Comparison of ENCODE assay signal across 16 cellular contexts in genomic region chr3:128192131-128192530, GRCh38. TPM values are rescaled to one million over a fixed set of nuclear protein-coding genes. Genes with fewer than 3 reads are reported as not detected.
DNase-seq lines count a peak whose midpoint lies in the region; TF ChIP-seq lines count a peak whose summit lies in the region.
"Had no signal": no experiment of that assay in that cellular context is flagged by ENCODE, and none has a peak within 500 bp of the region (broad histone marks: within the 10 kb centered on the region; RNA-seq: fewer than 3 reads in every experiment).

No MANE protein-coding gene starts in this region.

- in situ Hi-C loops in brain microvascular endothelial cell (cut with HindIII; ENCODE audit: low pct_ligation_motif_present, low sequenced_read_pairs) = no loop called here

- H3K4me1 ChIP-seq in colonic mucosa = no peaks in the 10 kb centered on the region
- H3K4me1 ChIP-seq in esophagus muscularis mucosa = peaks cover 25 to 35% (median 31%) of the 10 kb centered on the region in 4 donors
- H3K4me1 ChIP-seq in stomach smooth muscle (ENCODE audit: control insufficient read depth, insufficient read depth, low read length) = peaks cover 53% of the 10 kb centered on the region
- H3K4me1 ChIP-seq: Caco-2 had no signal

- no peaks in the 10 kb centered on the region for H3K36me3 ChIP-seq in colonic mucosa
- no peaks in the 10 kb centered on the region for H3K36me3 ChIP-seq in esophagus muscularis mucosa
- H3K36me3 ChIP-seq in stomach smooth muscle (ENCODE audit: control insufficient read depth in 2 of 2, insufficient read depth in 2 of 2, low read length in 2 of 2) = no peaks in the 10 kb centered on the region
- H3K36me3 ChIP-seq in brain microvascular endothelial cell (replicated peaks) = no peaks in the 10 kb centered on the region
- H3K36me3 ChIP-seq: BLaER1 treated with 17β-estradiol and CSF1 and Interleukin-3, amounts not matched to agents 10 nM and 100 nM had no signal

- H3K9ac ChIP-seq in colonic mucosa (ENCODE audit: low read depth in 2 of 2, low read length in 2 of 2) = no peak overlapping the region
- no peak overlapping the region for H3K9ac ChIP-seq in stomach smooth muscle (ENCODE audit: low read length in 2 of 2)
- H3K9ac ChIP-seq: BLaER1 treated with 17β-estradiol and CSF1 and Interleukin-3, amounts not matched to agents 10 nM and 100 nM had no signal

- no peak for TF ChIP-seq EP300 in esophagus muscularis mucosa (IDR thresholded peaks at IDR 0.05)

- H3K27me3 ChIP-seq in colonic mucosa (no peaks in the 10 kb centered on the region), esophagus muscularis mucosa (no peaks in the 10 kb centered on the region), stomach smooth muscle (ENCODE audit: control insufficient read depth in 1 of 2, insufficient read depth in 2 of 2, low read length in 2 of 2) (no peaks in the 10 kb centered on the region), brain microvascular endothelial cell (replicated peaks) (no peaks in the 10 kb centered on the region)
- H3K27me3 ChIP-seq: BLaER1 treated with 17β-estradiol and CSF1 and Interleukin-3, amounts not matched to agents 10 nM and 100 nM had no signal

- H3K9me3 ChIP-seq in colonic mucosa (no peaks in the 10 kb centered on the region), esophagus muscularis mucosa (no peaks in the 10 kb centered on the region), stomach smooth muscle (ENCODE audit: control insufficient read depth in 2 of 2, low read length in 2 of 2) (no peaks in the 10 kb centered on the region)
- H3K9me3 ChIP-seq: A549; BLaER1 treated with 17β-estradiol and CSF1 and Interleukin-3, amounts not matched to agents 10 nM and 100 nM; Caco-2 had no signal

- H3K4me3 ChIP-seq in colonic mucosa (no peak overlapping the region), esophagus muscularis mucosa (no peak overlapping the region), stomach smooth muscle (ENCODE audit: low read length in 2 of 2) (no peak overlapping the region), brain microvascular endothelial cell (ENCODE audit: low read depth, low read length) (no peak overlapping the region)
- H3K4me3 ChIP-seq: A549; BLaER1 treated with 17β-estradiol and CSF1 and Interleukin-3, amounts not matched to agents 10 nM and 100 nM had no signal

- WGBS in esophagus muscularis mucosa = 93% methylated on average over 7 of the region's 7 CpGs

- TF ChIP-seq CTCF in colonic mucosa (IDR thresholded peaks at IDR 0.05) = no peak
- no peak for TF ChIP-seq CTCF in esophagus muscularis mucosa (IDR thresholded peaks at IDR 0.05)
- no peak for TF ChIP-seq CTCF in brain microvascular endothelial cell (IDR thresholded peaks at IDR 0.05; ENCODE audit: low read depth, low read length, missing control alignments)

- H3K27ac ChIP-seq in colonic mucosa (no peak overlapping the region), esophagus muscularis mucosa (replicated peaks in 1 of 4) (no peak overlapping the region), stomach smooth muscle (ENCODE audit: low read length) (peak overlapping the region; percentile 7), brain microvascular endothelial cell (no peak overlapping the region)
- H3K27ac ChIP-seq: 22Rv1; A549; BLaER1 treated with 17β-estradiol and CSF1 and Interleukin-3, amounts not matched to agents 10 nM and 100 nM; C4-2B had no signal

- no peak for TF ChIP-seq POLR2A in esophagus muscularis mucosa (IDR thresholded peaks at IDR 0.05; ENCODE audit: low read depth)

- intact Hi-C loops in colonic mucosa (cut with DNase I) = no loop called here
- intact Hi-C loops in esophagus muscularis mucosa (cut with DNase I) = no loop called here

- DNase-seq in colonic mucosa (peak; percentile 4), esophagus muscularis mucosa (ENCODE audit: extremely low spot score) (peak; percentile 75), kidney glomerular epithelial cell (lab: John Stamatoyannopoulos, UW) (no peak), brain microvascular endothelial cell (no peak)
- DNase-seq: AML-193; Caco-2; Calu3; CD4-positive, alpha-beta T cell; CD8-positive, alpha-beta T cell; DMS79 treated with DMSO at 0.1 percent for 48 hours; GF-D8 had no signal

RNA-seq across cellular contexts. Expression of gene EEFSEC, which starts 38.9 kb away (rescaled TPM):
- total RNA-seq in colonic mucosa (10 to 100 TPM in 1 of 2 donors, 1 to 10 TPM in 1; 8.6 to 16.6 TPM), esophagus muscularis mucosa (10 to 100 TPM in 3 of 4 donors, 1 to 10 TPM in 1; 9.1 to 17.4 (median 15.8) TPM)

Comparison
In these comparisons a context has a peak if more than half of its experiments do, and no peak if none do; other contexts are left out.
1. DNase-seq: peak in colonic mucosa (single experiment) and esophagus muscularis mucosa (single experiment); none in kidney glomerular epithelial cell (single experiment) and brain microvascular endothelial cell (single experiment).